Comparison of ENCODE assay signal across 32 cellular contexts in the genomic region with DNA sequence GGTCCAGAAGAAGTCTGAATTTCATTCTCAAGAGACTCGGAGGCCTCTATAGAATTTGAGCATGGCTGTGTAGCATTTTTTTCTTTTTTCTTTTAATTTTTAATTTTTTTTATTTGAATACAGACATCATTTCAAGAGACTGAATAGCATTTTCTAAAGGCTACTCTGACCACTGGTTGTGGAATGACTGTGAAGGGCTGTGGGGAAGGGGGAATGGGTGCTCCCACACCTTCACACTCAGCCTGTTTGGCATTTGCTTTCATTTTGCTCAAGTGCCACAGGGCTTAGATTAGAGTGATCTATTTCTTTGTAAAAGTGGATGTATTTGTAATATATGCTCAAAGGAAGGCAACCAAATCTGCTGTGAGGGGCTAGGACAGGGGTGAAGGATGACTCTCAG.
A peak's percentile ranks its signal among the peaks of the same experiment; 100 is the strongest.
DNase-seq lines count a peak whose midpoint lies in the region; ATAC-seq, FAIRE-seq and TF ChIP-seq lines count a peak whose summit lies in the region.
"Had no signal": no experiment of that assay in that cellular context is flagged by ENCODE, and none has a peak within 500 bp of the region (broad histone marks: within the 10 kb centered on the region; RNA-seq: fewer than 3 reads in every experiment).

No MANE protein-coding gene starts in this region.

- H3K14ac ChIP-seq in H9 (ENCODE audit: insufficient read depth, low read length) = no peak overlapping the region

- H2AFZ ChIP-seq in H9 (ENCODE audit: low read length) (no peak overlapping the region), GM12878 (ENCODE audit: control insufficient read depth, low read depth, low read length) (no peak overlapping the region)
- H2AFZ ChIP-seq: parathyroid adenoma had no signal

- H3K23ac ChIP-seq in H9 (ENCODE audit: insufficient read length, low read depth, low read length) (no peak overlapping the region), mesendoderm (ENCODE audit: low read length) (no peak overlapping the region)

- ATAC-seq in GM18870 (IDR thresholded peaks at IDR 0.05; ENCODE audit: unreplicated experiment) = peak; percentile 87
- ATAC-seq in HG03175 (IDR thresholded peaks at IDR 0.05; ENCODE audit: unreplicated experiment) = peak; percentile 82
- ATAC-seq in GM12878 = peak; percentile 85
- ATAC-seq: natural killer cell treated with Interleukin-12 subunit alpha and Interleukin-12 subunit beta and Interleukin-15 and Interleukin-18, amount 100 ng/mL, for 72 hours; sciatic nerve; stimulated activated memory B cell treated with anti-CD40 and anti-IgM and Interleukin-4, amounts not matched to agents 10 μg/mL and 1 μg/mL and 100 μg/mL, for 72 hours; T-cell had no signal

- H4K8ac ChIP-seq in H9 (replicated peaks; ENCODE audit: insufficient read length, low read depth, low read length) (no peak overlapping the region), mesendoderm (ENCODE audit: low read depth, low read length) (no peak overlapping the region)

- no peak overlapping the region for H3K4me3 ChIP-seq in GM12878
- no peak overlapping the region for H3K4me3 ChIP-seq in mesendoderm (ENCODE audit: low read length)
- H3K4me3 ChIP-seq: thoracic aorta had no signal

- no peaks in the 10 kb centered on the region for H3K9me3 ChIP-seq in H9 (ENCODE audit: control insufficient read depth, low read depth, low read length)
- no peaks in the 10 kb centered on the region for H3K9me3 ChIP-seq in GM12878 (replicated peaks; ENCODE audit: control insufficient read depth, insufficient read depth, low read length)
- H3K9me3 ChIP-seq: thoracic aorta had no signal

- H3K36me3 ChIP-seq in GM12878 (ENCODE audit: control insufficient read depth in 2 of 2, insufficient read depth in 2 of 2, low read length in 1 of 2) (no peaks in the 10 kb centered on the region), mesendoderm (ENCODE audit: control insufficient read depth, insufficient read depth, low read length) (no peaks in the 10 kb centered on the region)
- H3K36me3 ChIP-seq: thoracic aorta had no signal

- H3K79me1 ChIP-seq in H9 (ENCODE audit: insufficient read depth, low read depth, low read length, poor library complexity, severe bottlenecking) = no peaks in the 10 kb centered on the region
- H3K79me1 ChIP-seq in mesendoderm (ENCODE audit: low read length) = no peaks in the 10 kb centered on the region

- POLR2A ChIA-PET in GM12878 (lab: Charles Lee) = no interaction called here

- H2BK120ac ChIP-seq in H9 (ENCODE audit: low read depth, low read length, poor library complexity, severe bottlenecking) (no peak overlapping the region), mesendoderm (ENCODE audit: low read depth, low read length) (no peak overlapping the region)

- BruUV-seq in GM12878 (replicated peaks; lab: Mats Ljungman, UMichigan) = no TSS peak

- H3T11ph ChIP-seq in H9 (ENCODE audit: low read length) = no peak overlapping the region

- no peak overlapping the region for H3K4me3 Mint-ChIP-seq in H9
- H3K4me3 Mint-ChIP-seq: activated CD4-positive, alpha-beta memory T cell treated with anti-CD3 and anti-CD28 coated beads, Interleukin-2, amount 10 ng/mL, durations not matched to agents 7 days and 5 days; CD4-positive, alpha-beta T cell; natural killer cell treated with Interleukin-12 subunit alpha and Interleukin-12 subunit beta and Interleukin-15 and Interleukin-18, amount 100 ng/mL, for 72 hours; stimulated activated memory B cell treated with anti-CD40 and anti-IgM and Interleukin-4, amounts not matched to agents 10 μg/mL and 1 μg/mL and 100 μg/mL, for 72 hours; T-cell had no signal

- no peak overlapping the region for H2BK15ac ChIP-seq in H9 (ENCODE audit: low read depth, low read length)
- no peak overlapping the region for H2BK15ac ChIP-seq in mesendoderm (replicated peaks; ENCODE audit: low read depth)

- no peak for TF ChIP-seq EP300 in GM12878 (IDR thresholded peaks at IDR 0.05; ENCODE audit: borderline replicate concordance in 1 of 2, control insufficient read depth in 1 of 2, low read depth in 2 of 2, low read length in 2 of 2)

- no peak for FAIRE-seq in GM12878 (lab: Jason Lieb, UNC)
- FAIRE-seq: astrocyte had no signal

- no peaks in the 10 kb centered on the region for H3K27me3 ChIP-seq in H9 (ENCODE audit: insufficient read depth, low read length)
- no peaks in the 10 kb centered on the region for H3K27me3 ChIP-seq in GM12878 (replicated peaks in 1 of 2; ENCODE audit: control insufficient read depth in 2 of 2, insufficient read depth in 2 of 2, low read length in 1 of 2)
- no peaks in the 10 kb centered on the region for H3K27me3 ChIP-seq in mesendoderm (ENCODE audit: insufficient read depth, low read length, poor library complexity)

- no peaks in the 10 kb centered on the region for H3K27me3 Mint-ChIP-seq in H9 (ENCODE audit: low read depth)
- H3K27me3 Mint-ChIP-seq: activated CD4-positive, alpha-beta memory T cell treated with anti-CD3 and anti-CD28 coated beads, Interleukin-2, amount 10 ng/mL, durations not matched to agents 7 days and 5 days; CD4-positive, alpha-beta T cell; natural killer cell treated with Interleukin-12 subunit alpha and Interleukin-12 subunit beta and Interleukin-15 and Interleukin-18, amount 100 ng/mL, for 72 hours; stimulated activated memory B cell treated with anti-CD40 and anti-IgM and Interleukin-4, amounts not matched to agents 10 μg/mL and 1 μg/mL and 100 μg/mL, for 72 hours had no signal

- CTCF ChIA-PET in GM12878 (lab: Yijun Ruan, JAX) = no interaction called here

- H3K9me3 Mint-ChIP-seq in H9 = no peaks in the 10 kb centered on the region
- H3K9me3 Mint-ChIP-seq: activated CD4-positive, alpha-beta memory T cell treated with anti-CD3 and anti-CD28 coated beads, Interleukin-2, amount 10 ng/mL, durations not matched to agents 7 days and 5 days; stimulated activated memory B cell treated with anti-CD40 and anti-IgM and Interleukin-4, amounts not matched to agents 10 μg/mL and 1 μg/mL and 100 μg/mL, for 72 hours had no signal

- RAD21 ChIA-PET in GM12878 (lab: Charles Lee; ENCODE audit: unreplicated experiment) = no interaction called here

- no peak overlapping the region for H3K56ac ChIP-seq in H9 (ENCODE audit: insufficient read length, low read depth, low read length)
- no peak overlapping the region for H3K56ac ChIP-seq in mesendoderm (ENCODE audit: low read length)

- H3K4me2 ChIP-seq in H9 (ENCODE audit: insufficient read depth, insufficient read length, low read length) (no peak overlapping the region), GM12878 (ENCODE audit: control insufficient read depth, insufficient read depth) (no peak overlapping the region), mesendoderm (ENCODE audit: low read length) (no peak overlapping the region)

- H3K27ac Mint-ChIP-seq in H9 = peak overlapping the region in 2 of 3 experiments; percentile 4 to 17; a peak in 3 of 7 replicates
- H3K27ac Mint-ChIP-seq: activated CD4-positive, alpha-beta memory T cell treated with anti-CD3 and anti-CD28 coated beads, Interleukin-2, amount 10 ng/mL, durations not matched to agents 7 days and 5 days; CD4-positive, alpha-beta T cell; natural killer cell treated with Interleukin-12 subunit alpha and Interleukin-12 subunit beta and Interleukin-15 and Interleukin-18, amount 100 ng/mL, for 72 hours; stimulated activated memory B cell treated with anti-CD40 and anti-IgM and Interleukin-4, amounts not matched to agents 10 μg/mL and 1 μg/mL and 100 μg/mL, for 72 hours; T-cell had no signal

- no peak for TF ChIP-seq POLR2A in GM12878 (IDR thresholded peaks at IDR 0.05; ENCODE audit: low read depth, low read length)

- TF ChIP-seq CTCF in H9 (conservative IDR thresholded peaks at IDR 0.05) = no peak
- TF ChIP-seq CTCF in GM12878 (IDR thresholded peaks at IDR 0.05 in 2 of 3, conservative IDR thresholded peaks at IDR 0.05 in 1 of 3; ENCODE audit: control insufficient read depth in 2 of 3, extremely low read depth in 1 of 3, insufficient read depth in 1 of 3, low read depth in 3 of 3, low read length in 3 of 3) = no peak

- H3K36me3 Mint-ChIP-seq in H9 (ENCODE audit: insufficient read depth in 1 of 3, low read depth in 3 of 3) = peaks cover 0 to 4% (median 0%) of the 10 kb centered on the region in 3 experiments; a peak in 1 of 7 replicates
- H3K36me3 Mint-ChIP-seq: T-cell had no signal

- no peak overlapping the region for H2BK20ac ChIP-seq in H9 (ENCODE audit: low read depth, low read length, poor library complexity, severe bottlenecking)

- TF ChIP-seq RAD21 in GM12878 (IDR thresholded peaks at IDR 0.05; ENCODE audit: insufficient read depth, low read depth, low read length) = no peak

- H4K5ac ChIP-seq in H9 (ENCODE audit: insufficient read length, low read depth, low read length) = no peak overlapping the region
- H4K5ac ChIP-seq in mesendoderm (ENCODE audit: low read length) = no peak overlapping the region

- no peaks in the 10 kb centered on the region for H4K20me1 ChIP-seq in H9 (ENCODE audit: control insufficient read depth, insufficient read depth, insufficient read length)
- H4K20me1 ChIP-seq in GM12878 (ENCODE audit: control insufficient read depth, insufficient read depth) = no peaks in the 10 kb centered on the region

- intact Hi-C loops in GM12878 (cut with micrococcal nuclease; ENCODE audit: unreplicated experiment) = no loop called here

- H3K18ac ChIP-seq in H9 (ENCODE audit: insufficient read length, low read depth, low read length) (no peak overlapping the region), mesendoderm (ENCODE audit: low read length) (no peak overlapping the region)

- H3K9ac ChIP-seq in H9 (ENCODE audit: extremely low read depth, insufficient read length, low read length) (no peak overlapping the region), GM12878 (ENCODE audit: control insufficient read depth, insufficient read depth, low read length) (no peak overlapping the region), mesendoderm (ENCODE audit: low read length) (no peak overlapping the region)
- H3K9ac ChIP-seq: parathyroid adenoma had no signal

- H2BK5ac ChIP-seq in H9 (ENCODE audit: insufficient read length, low read length) (no peak overlapping the region), mesendoderm (ENCODE audit: low read length) (no peak overlapping the region)

- in situ Hi-C loops in GM12878 (cut with MboI) = no loop called here

- DNase-seq in H9 (no peak), GM12878 (ENCODE audit: low read depth, low spot score) (peak; percentile 3), mesendoderm (no peak), SKM-1 treated with dmso at 0.1 percent for 144 hours (lab: John Stamatoyannopoulos, UW; ENCODE audit: unreplicated experiment) (no peak), LoVo (ENCODE audit: low spot score) (no peak)
- DNase-seq in stimulated activated CD4-positive, alpha-beta T cell treated with anti-CD3 and anti-CD28 coated beads, Interleukin-15, amount 100 ng/mL, for 24 hours = no peak
- DNase-seq: activated CD4-positive, alpha-beta memory T cell treated with anti-CD3 and anti-CD28 coated beads, Interleukin-2, amount 10 ng/mL, durations not matched to agents 7 days and 5 days; activated naive CD4-positive, alpha-beta T cell treated with Interleukin-2 at 50 U/mL for 16 hours; activated T-cell treated with anti-CD3 and anti-CD28 coated beads, Interleukin-2, amount 50 U/mL, for 1 hour; CD4-positive, alpha-beta T cell; cerebellar nuclear complex; DMS153; erythroblast; foreskin melanocyte; IMR-90; kidney glomerular epithelial cell; MM.1S; NCI-H1694; NCI-H748 treated with DMSO at 0.1 percent for 48 hours; OCI-M1; Right ventricle myocardium superior; T-cell had no signal

- H3K4me1 ChIP-seq in H9 (ENCODE audit: insufficient read depth, low read length) = no peaks in the 10 kb centered on the region; the same call in 1 of the 2 replicates
- H3K4me1 ChIP-seq in GM12878 (ENCODE audit: control insufficient read depth, insufficient read depth, low read length) = no peaks in the 10 kb centered on the region
- no peaks in the 10 kb centered on the region for H3K4me1 ChIP-seq in mesendoderm (ENCODE audit: control insufficient read depth, low read depth, low read length)
- H3K4me1 ChIP-seq: parathyroid adenoma had no signal

- WGBS in H9 (ENCODE audit: extremely low coverage, insufficient read length, low lambda C conversion rate) = no CpG with 5 or more reads among the region's 1 CpG
- WGBS in GM12878 (ENCODE audit: insufficient coverage, insufficient replicate concordance, low lambda C conversion rate, missing lambda C conversion rate) = 96% methylated on average over 1 of the region's 1 CpG
- no CpG with 5 or more reads among the region's 1 CpG for WGBS in mesendoderm (ENCODE audit: extremely low coverage, insufficient coverage, low lambda C conversion rate)

- H3K4ac ChIP-seq in H9 (ENCODE audit: low read depth, low read length) = no peak overlapping the region
- H3K4ac ChIP-seq in mesendoderm (ENCODE audit: low read depth, low read length) = no peak overlapping the region

- H3K4me1 Mint-ChIP-seq in H9 = peaks cover 0 to 17% of the 10 kb centered on the region in 2 experiments
- H3K4me1 Mint-ChIP-seq: activated CD4-positive, alpha-beta memory T cell treated with anti-CD3 and anti-CD28 coated beads, Interleukin-2, amount 10 ng/mL, durations not matched to agents 7 days and 5 days; stimulated activated memory B cell treated with anti-CD40 and anti-IgM and Interleukin-4, amounts not matched to agents 10 μg/mL and 1 μg/mL and 100 μg/mL, for 72 hours; T-cell had no signal

- H3K23me2 ChIP-seq in H9 (ENCODE audit: insufficient read length, low read depth, low read length, poor library complexity, severe bottlenecking) = no peaks in the 10 kb centered on the region

- H3K79me2 ChIP-seq in H9 (ENCODE audit: insufficient read depth, low read length) (no peaks in the 10 kb centered on the region), GM12878 (ENCODE audit: control insufficient read depth, insufficient read depth, low read length) (no peaks in the 10 kb centered on the region), mesendoderm (ENCODE audit: control insufficient read depth, insufficient read depth, low read length) (no peaks in the 10 kb centered on the region)
- H3K79me2 ChIP-seq: parathyroid adenoma had no signal

- SMC1A ChIA-PET in GM12878 (lab: Charles Lee; ENCODE audit: uncharacterized antibody, unreplicated experiment) = interaction anchor here (0.6 kb wide), 1 partner anchor 235 kb away, joined by 3 read pairs; no protein-coding TSS in a partner anchor

- H3K27ac ChIP-seq in H9 (ENCODE audit: insufficient read length, low read depth, low read length) = no peak overlapping the region
- H3K27ac ChIP-seq in GM12878 (ENCODE audit: control insufficient read depth, insufficient read depth) = no peak overlapping the region
- no peak overlapping the region for H3K27ac ChIP-seq in mesendoderm (ENCODE audit: low read depth, low read length)
- H3K27ac ChIP-seq: HL-60, parathyroid adenoma, thoracic aorta, VCaP had no signal

- H2AK5ac ChIP-seq in H9 (ENCODE audit: insufficient read length, low read length) (no peak overlapping the region), mesendoderm (ENCODE audit: low read length) (no peak overlapping the region)

- H4K91ac ChIP-seq in H9 (ENCODE audit: insufficient read length, low read depth, low read length) = no peak overlapping the region

- H2BK12ac ChIP-seq in H9 (ENCODE audit: insufficient read length, low read depth, low read length) = no peak overlapping the region
